ENCODE assay signal across 33 cellular contexts in the genomic region with DNA sequence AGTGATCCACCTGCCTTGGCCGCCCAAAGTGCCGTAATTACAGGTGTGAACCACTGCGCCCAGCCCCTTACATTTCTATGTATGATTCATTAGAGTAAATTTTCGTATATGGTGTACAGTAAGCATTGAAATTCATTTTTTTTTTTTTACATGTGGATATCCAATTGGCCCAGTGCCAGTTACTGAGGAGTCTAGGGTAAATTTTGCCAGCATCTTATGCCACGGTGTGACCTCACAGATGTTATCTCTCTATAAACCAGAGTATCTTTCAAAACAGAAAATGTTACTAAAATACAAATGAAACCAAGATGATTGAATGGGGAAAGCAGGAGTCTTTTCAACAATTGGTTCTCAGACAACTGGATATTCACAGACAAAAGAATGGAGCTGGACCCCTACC.
"Had no signal": no experiment of that assay in that cellular context is flagged by ENCODE, and none has a peak within 500 bp of the region (broad histone marks: within the 10 kb centered on the region; RNA-seq: fewer than 3 reads in every experiment).

No MANE protein-coding gene starts in this region.

- H3K27ac Mint-ChIP-seq: immature natural killer cell; mesothelial cell of epicardium; naive B cell; natural killer cell; nephron progenitor cell; neural progenitor cell; progenitor cell of endocrine pancreas; stimulated activated memory B cell treated with anti-CD40 and anti-IgM and Interleukin-4, amounts not matched to agents 10 μg/mL and 1 μg/mL and 100 μg/mL, for 72 hours; stimulated activated naive CD8-positive, alpha-beta T cell treated with anti-CD3 and anti-CD28 coated beads, Interleukin-15, amount 100 ng/mL, for 72 hours had no signal

- FAIRE-seq: islet of Langerhans, kidney, small intestine had no signal

- H3K36me3 ChIP-seq: left lung, lower lobe of right lung, neural progenitor cell, neutrophil, ovary, sigmoid colon, upper lobe of left lung, vagina had no signal

- H3K27me3 ChIP-seq: left lung, neural progenitor cell, neutrophil, ovary, sigmoid colon, spleen, tibial nerve, upper lobe of left lung, vagina had no signal

- H2AFZ ChIP-seq: neural progenitor cell had no signal

- H3K36me3 Mint-ChIP-seq: natural killer cell, neural progenitor cell had no signal

- H3K4me3 ChIP-seq: left lung, lower lobe of right lung, neural progenitor cell, ovary, sigmoid colon, spleen, tibial nerve, upper lobe of left lung, vagina had no signal

- H3K9ac ChIP-seq: neural progenitor cell had no signal

- H3K27me3 Mint-ChIP-seq: naive B cell; progenitor cell of endocrine pancreas; stimulated activated memory B cell treated with anti-CD40 and anti-IgM and Interleukin-4, amounts not matched to agents 10 μg/mL and 1 μg/mL and 100 μg/mL, for 72 hours; stimulated activated naive CD8-positive, alpha-beta T cell treated with anti-CD3 and anti-CD28 coated beads, Interleukin-15, amount 100 ng/mL, for 72 hours had no signal

- H3K9me3 ChIP-seq: neutrophil, ovary, sigmoid colon, upper lobe of left lung, vagina had no signal

- DNase-seq: hypothalamus; immature natural killer cell; kidney; left colon; left lung; lower lobe of right lung; mammary epithelial cell; mesenchymal stem cell; naive B cell; natural killer cell; nephron progenitor cell; occipital lobe; ovary; retina; right cardiac atrium; sigmoid colon; small intestine; spleen; stimulated activated CD4-positive, alpha-beta T cell treated with anti-CD3 and anti-CD28 coated beads, Interleukin-2, amount 100 ng/mL, for 48 hours; stimulated activated CD4-positive, alpha-beta T cell treated with anti-CD3 and anti-CD28 coated beads, Interleukin-4, amount 100 ng/mL, for 4 hours; stimulated activated CD8-positive, alpha-beta memory T cell treated with anti-CD3 and anti-CD28 coated beads, Interleukin-4, amount 100 ng/mL, for 48 hours; stimulated activated naive CD4-positive, alpha-beta T cell treated with Interleukin-2 at 50 U/mL for 16 hours; stimulated activated naive CD8-positive, alpha-beta T cell treated with anti-CD3 and anti-CD28 coated beads, Interleukin-15, amount 100 ng/mL, for 72 hours; substantia nigra; upper lobe of left lung had no signal

- H3K27ac ChIP-seq: left lung, lower lobe of right lung, neural progenitor cell, neutrophil, ovary, sigmoid colon, spleen, tibial nerve, upper lobe of left lung, vagina had no signal

- ATAC-seq: left colon; left lung; lower lobe of right lung; natural killer cell; right cardiac atrium; stimulated activated memory B cell treated with anti-CD40 and anti-IgM and Interleukin-4, amounts not matched to agents 10 μg/mL and 1 μg/mL and 100 μg/mL, for 72 hours; stimulated activated naive CD8-positive, alpha-beta T cell treated with anti-CD3 and anti-CD28 coated beads, Interleukin-15, amount 100 ng/mL, for 72 hours had no signal

- H3K4me3 Mint-ChIP-seq: immature natural killer cell; mesothelial cell of epicardium; naive B cell; natural killer cell; nephron progenitor cell; neural progenitor cell; stimulated activated memory B cell treated with anti-CD40 and anti-IgM and Interleukin-4, amounts not matched to agents 10 μg/mL and 1 μg/mL and 100 μg/mL, for 72 hours; stimulated activated naive CD8-positive, alpha-beta T cell treated with anti-CD3 and anti-CD28 coated beads, Interleukin-15, amount 100 ng/mL, for 72 hours had no signal

- H3K4me2 ChIP-seq: neural progenitor cell had no signal

- H3K4me1 Mint-ChIP-seq: immature natural killer cell; natural killer cell; stimulated activated memory B cell treated with anti-CD40 and anti-IgM and Interleukin-4, amounts not matched to agents 10 μg/mL and 1 μg/mL and 100 μg/mL, for 72 hours; stimulated activated naive CD8-positive, alpha-beta T cell treated with anti-CD3 and anti-CD28 coated beads, Interleukin-15, amount 100 ng/mL, for 72 hours had no signal
